Comparison of ENCODE assay signal across 11 cellular contexts in genomic region chr12:108955225-108955835, GRCh38.
DNase-seq lines count a peak whose midpoint lies in the region; ATAC-seq and TF ChIP-seq lines count a peak whose summit lies in the region.
"Had no signal": no experiment of that assay in that cellular context is flagged by ENCODE, and none has a peak within 500 bp of the region (broad histone marks: within the 10 kb centered on the region; RNA-seq: fewer than 3 reads in every experiment).

No MANE protein-coding gene starts in this region.

- H3K4me1 ChIP-seq in GM23248 (ENCODE audit: insufficient read depth) (no peaks in the 10 kb centered on the region), upper lobe of left lung (peaks cover 3 to 8% (median 6%) of the 10 kb centered on the region in 4 donors)

- H3F3A ChIP-seq in GM23248 (ENCODE audit: insufficient read depth), result no peaks in the 10 kb centered on the region

- TF ChIP-seq CTCF in brain microvascular endothelial cell (IDR thresholded peaks at IDR 0.05; ENCODE audit: low read depth, low read length, missing control alignments) (no peak), upper lobe of left lung (IDR thresholded peaks at IDR 0.05) (no peak), CD14-positive monocyte (IDR thresholded peaks at IDR 0.05) (no peak)

- ATAC-seq in upper lobe of left lung (ENCODE audit: low FRiP score in 2 of 2) (no peak), HG02938 (IDR thresholded peaks at IDR 0.05; ENCODE audit: unreplicated experiment) (no peak)

- 0 out of 2 replicates have a peak, but pooled peaks cover 11% of the 10 kb centered on the region for H3K27me3 ChIP-seq in GM23248 (replicated peaks; ENCODE audit: insufficient read depth)
- no peaks in the 10 kb centered on the region for H3K27me3 ChIP-seq in brain microvascular endothelial cell (replicated peaks)
- no peaks in the 10 kb centered on the region for H3K27me3 ChIP-seq in upper lobe of left lung

- no peak overlapping the region for H3K27ac Mint-ChIP-seq in CD14-positive monocyte
- H3K27ac Mint-ChIP-seq: type B pancreatic cell had no signal

- no peaks in the 10 kb centered on the region for H3K9me2 ChIP-seq in GM23248 (ENCODE audit: insufficient read depth)

- 9% methylated on average over 6 of the region's 6 CpGs for WGBS in GM23248 (ENCODE audit: low coverage in 1 of 2, low lambda C conversion rate in 2 of 2, missing lambda C conversion rate in 2 of 2), 2 experiments
- 36 to 40% methylated on average over 6 of the region's 6 CpGs for WGBS in upper lobe of left lung, 2 donors

- no peak overlapping the region for H3K9ac ChIP-seq in GM23248

- peak overlapping the region in 1 of 2 donors; percentile 7 for H3K4me3 Mint-ChIP-seq in CD14-positive monocyte
- H3K4me3 Mint-ChIP-seq: type B pancreatic cell had no signal

- H3K4me3 ChIP-seq in GM23248 (no peak overlapping the region), brain microvascular endothelial cell (ENCODE audit: low read depth, low read length) (no peak overlapping the region), upper lobe of left lung (no peak overlapping the region)

- TF ChIP-seq EP300 in upper lobe of left lung (IDR thresholded peaks at IDR 0.05), result no peak

- peaks cover 4% of the 10 kb centered on the region for H3K4me1 Mint-ChIP-seq in CD14-positive monocyte

- intact Hi-C loops in CD14-positive monocyte (cut with micrococcal nuclease), result loop anchor here (10.0 kb wide), 4 partner anchors 139 to 391 kb away; partner anchors contain the start of genes ALKBH2 (in 1 of the 2), ISCU (in 1 of the 2), SART3 (in 1 of the 2) and UNG (in 1 of the 2)

- no peaks in the 10 kb centered on the region for H3K9me3 Mint-ChIP-seq in CD14-positive monocyte
- H3K9me3 Mint-ChIP-seq: type B pancreatic cell had no signal

- H3K27ac ChIP-seq in GM23248 (no peak overlapping the region), brain microvascular endothelial cell (no peak overlapping the region), upper lobe of left lung (no peak overlapping the region)

- H3K4me2 ChIP-seq in GM23248 (ENCODE audit: unreplicated experiment), result no peak overlapping the region

- no peak for TF ChIP-seq POLR2A in upper lobe of left lung (IDR thresholded peaks at IDR 0.05)

- in situ Hi-C loops in GM23248 (cut with MboI), result no loop called here
- in situ Hi-C loops in brain microvascular endothelial cell (cut with HindIII; ENCODE audit: low pct_ligation_motif_present, low sequenced_read_pairs), result no loop called here

- H3K79me2 ChIP-seq in GM23248 (ENCODE audit: insufficient read depth), result no peaks in the 10 kb centered on the region

- no peak overlapping the region for H2AFZ ChIP-seq in GM23248

- H3K36me3 ChIP-seq in GM23248 (ENCODE audit: low read depth) (no peaks in the 10 kb centered on the region), brain microvascular endothelial cell (replicated peaks) (no peaks in the 10 kb centered on the region), upper lobe of left lung (no peaks in the 10 kb centered on the region)

- H3K9me3 ChIP-seq in GM23248 (ENCODE audit: low read depth) (no peaks in the 10 kb centered on the region), upper lobe of left lung (no peaks in the 10 kb centered on the region)

- H3K36me3 Mint-ChIP-seq in CD14-positive monocyte, result no peaks in the 10 kb centered on the region
- H3K36me3 Mint-ChIP-seq: type B pancreatic cell had no signal

- DNase-seq in GM23248 (peak; percentile 35), NCI-H345 treated with DMSO at 0.1 percent for 48 hours (lab: John Stamatoyannopoulos, UW; ENCODE audit: unreplicated experiment) (peak; percentile 26), brain microvascular endothelial cell (peak; percentile 11), myocyte (ENCODE audit: low read depth) (peak; percentile 83), upper lobe of left lung (no peak), NCI-H1048 (lab: John Stamatoyannopoulos, UW) (no peak), CD14-positive monocyte (ENCODE audit: low spot score) (no peak)
- DNase-seq: activated gamma-delta T cell, GDM1 had no signal

- H3K27me3 Mint-ChIP-seq in CD14-positive monocyte (ENCODE audit: low read depth in 3 of 3), result peaks cover 8 to 11% (median 9%) of the 10 kb centered on the region in 3 donors

- H4K20me1 ChIP-seq in GM23248 (ENCODE audit: insufficient read depth), result no peaks in the 10 kb centered on the region

Comparison
In these comparisons a context has a peak if more than half of its experiments do, and no peak if none do; other contexts are left out.
1. DNase-seq: peak in GM23248 (single experiment), NCI-H345 treated with DMSO at 0.1 percent for 48 hours (single experiment), brain microvascular endothelial cell (single experiment) and myocyte (single experiment); none in upper lobe of left lung (0 of 2), NCI-H1048 (single experiment) and CD14-positive monocyte (single experiment).